Comparison of ENCODE assay signal across 11 cellular contexts in genomic region chr6:44569931-44570385, GRCh38.
DNase-seq lines count a peak whose midpoint lies in the region; ATAC-seq and TF ChIP-seq lines count a peak whose summit lies in the region.
"Had no signal": no experiment of that assay in that cellular context is flagged by ENCODE, and none has a peak within 500 bp of the region (broad histone marks: within the 10 kb centered on the region; RNA-seq: fewer than 3 reads in every experiment).

No MANE protein-coding gene starts in this region.

- H3K4me1 Mint-ChIP-seq in chondrocyte (ENCODE audit: low read depth) (peaks cover 17% of the 10 kb centered on the region), T-helper 17 cell (no peaks in the 10 kb centered on the region)

- H3K36me3 ChIP-seq in MG63, result no peaks in the 10 kb centered on the region

- no peaks in the 10 kb centered on the region for H3K27me3 ChIP-seq in MG63

- H3K27ac Mint-ChIP-seq in chondrocyte (ENCODE audit: unreplicated experiment) (peak overlapping the region; percentile 76), T-helper 17 cell (no peak overlapping the region)
- H3K27ac Mint-ChIP-seq: activated T-cell treated with anti-CD3 and anti-CD28 coated beads, Interleukin-2, amount 50 U/mL, for 24 hours had no signal

- ATAC-seq in T-helper 17 cell (no peak), GM21786 (IDR thresholded peaks at IDR 0.05; ENCODE audit: unreplicated experiment) (no peak), GM21360 (IDR thresholded peaks at IDR 0.05; ENCODE audit: unreplicated experiment) (no peak)

- H3K4me3 Mint-ChIP-seq in chondrocyte (ENCODE audit: unreplicated experiment) (peak overlapping the region; percentile 42), T-helper 17 cell (no peak overlapping the region)
- H3K4me3 Mint-ChIP-seq: activated T-cell treated with anti-CD3 and anti-CD28 coated beads, Interleukin-2, amount 50 U/mL, for 24 hours had no signal

- H3K27me3 Mint-ChIP-seq in chondrocyte (ENCODE audit: low read depth), result no peaks in the 10 kb centered on the region
- H3K27me3 Mint-ChIP-seq in T-helper 17 cell, result peaks cover 10% of the 10 kb centered on the region

- H3K9me3 ChIP-seq in MG63 (no peaks in the 10 kb centered on the region), T-helper 17 cell (ENCODE audit: control insufficient read depth, low read length, poor library complexity, severe bottlenecking) (no peaks in the 10 kb centered on the region)

- peak; percentile 81 for DNase-seq in AG08395 (ENCODE audit: low spot score)
- DNase-seq in MG63, result peak; percentile 96
- DNase-seq in chondrocyte (ENCODE audit: low spot score), result no peak
- DNase-seq in midbrain (lab: John Stamatoyannopoulos, UW), result peak; percentile 44
- DNase-seq in T-helper 17 cell, result no peak
- no peak for DNase-seq in NCI-H1417 treated with DMSO at 0.1 percent for 48 hours (lab: John Stamatoyannopoulos, UW)
- DNase-seq: activated T-cell treated with anti-CD3 and anti-CD28 coated beads, Interleukin-2, amount 50 U/mL, for 24 hours; MM.1S; SHP77 treated with DMSO at 0.1 percent for 48 hours had no signal

- no peak overlapping the region for H3K4me3 ChIP-seq in MG63

- no peak for TF ChIP-seq CTCF in chondrocyte (IDR thresholded peaks at IDR 0.05)

- no peaks in the 10 kb centered on the region for H3K36me3 Mint-ChIP-seq in chondrocyte (ENCODE audit: low read depth)
- peaks cover 2% of the 10 kb centered on the region for H3K36me3 Mint-ChIP-seq in T-helper 17 cell (ENCODE audit: low read depth)

- H3K9me3 Mint-ChIP-seq in chondrocyte (ENCODE audit: low read depth), result no peaks in the 10 kb centered on the region
- H3K9me3 Mint-ChIP-seq: activated T-cell treated with anti-CD3 and anti-CD28 coated beads, Interleukin-2, amount 50 U/mL, for 24 hours had no signal

Comparison
In these comparisons a context has a peak if more than half of its experiments do, and no peak if none do; other contexts are left out.
1. DNase-seq: peak in AG08395 (single experiment), MG63 (single experiment) and midbrain (single experiment); none in chondrocyte (single experiment), T-helper 17 cell (0 of 3) and NCI-H1417 treated with DMSO at 0.1 percent for 48 hours (single experiment).